20 cellular contexts compared by ENCODE assay signal in genomic region chr3:150538324-150539208, GRCh38. TPM values are rescaled to one million over a fixed set of nuclear protein-coding genes. Genes with fewer than 3 reads are reported as not detected.
DNase-seq lines count a peak whose midpoint lies in the region; ATAC-seq, FAIRE-seq and TF ChIP-seq lines count a peak whose summit lies in the region.
"Had no signal": no experiment of that assay in that cellular context is flagged by ENCODE, and none has a peak within 500 bp of the region (broad histone marks: within the 10 kb centered on the region; RNA-seq: fewer than 3 reads in every experiment).

No MANE protein-coding gene starts in this region.

- H3K4me1 ChIP-seq in A549 (no peaks in the 10 kb centered on the region; the same call in 2 of the 3 replicates), mucosa of descending colon (ENCODE audit: low read depth) (no peaks in the 10 kb centered on the region)
- H3K4me1 ChIP-seq in effector memory CD4-positive, alpha-beta T cell (ENCODE audit: control insufficient read depth, insufficient read depth, low read length, poor library complexity, severe bottlenecking), result no peaks in the 10 kb centered on the region
- H3K4me1 ChIP-seq: BE2C had no signal

- DNase-seq in A549 (ENCODE audit: low read depth in 1 of 2, low spot score in 1 of 2), result no peak
- DNase-seq in mucosa of descending colon, result no peak
- DNase-seq in effector memory CD4-positive, alpha-beta T cell, result no peak
- DNase-seq in GF-D8 (lab: John Stamatoyannopoulos, UW), result no peak
- DNase-seq: activated CD4-positive, alpha-beta T cell treated with anti-CD3 and anti-CD28 coated beads, Interleukin-2, amount 50 U/mL, for 1 hour; activated naive CD4-positive, alpha-beta T cell treated with anti-CD3 and anti-CD28 coated beads for 36 hours; BE2C; foreskin melanocyte; left cardiac atrium; NCI-H1417 treated with DMSO at 0.1 percent for 48 hours; NCI-H345; occipital lobe; SW 1271 had no signal

- peak; percentile 52 to 67 for ATAC-seq in A549
- ATAC-seq in mucosa of descending colon, result peak; percentile 71
- no peak for ATAC-seq in GM21825 (IDR thresholded peaks at IDR 0.05; ENCODE audit: unreplicated experiment)
- ATAC-seq: sciatic nerve had no signal

- H3K9me3 ChIP-seq in A549, result no peaks in the 10 kb centered on the region
- H3K9me3 ChIP-seq in mucosa of descending colon, result no peaks in the 10 kb centered on the region
- H3K9me3 ChIP-seq in effector memory CD4-positive, alpha-beta T cell (ENCODE audit: control insufficient read depth, low read length), result no peaks in the 10 kb centered on the region
- H3K9me3 ChIP-seq: BE2C had no signal

- WGBS in A549 (ENCODE audit: missing lambda C conversion rate), result 78% methylated on average over 10 of the region's 10 CpGs

- POLR2A ChIA-PET in A549 (lab: Yijun Ruan, JAX), result interaction anchor here (1.1 kb wide), 1 partner anchor 8 kb away, joined by 4 read pairs; the partner anchor contains the start of genes EIF2A and SERP1

- no peaks in the 10 kb centered on the region for H3K36me3 ChIP-seq in mucosa of descending colon (ENCODE audit: low read depth)
- peaks cover 7% of the 10 kb centered on the region for H3K36me3 ChIP-seq in effector memory CD4-positive, alpha-beta T cell (ENCODE audit: control insufficient read depth, insufficient read depth, low read length)

- H3K27ac ChIP-seq in 22Rv1, result peak overlapping the region; percentile 46
- no peak overlapping the region for H3K27ac ChIP-seq in A549
- peak overlapping the region; percentile 95 for H3K27ac ChIP-seq in VCaP
- H3K27ac ChIP-seq in effector memory CD4-positive, alpha-beta T cell (ENCODE audit: insufficient read depth, low read length, poor library complexity, severe bottlenecking), result no peak overlapping the region
- H3K27ac ChIP-seq: coronary artery, RWPE1 had no signal

- H3K4me2 ChIP-seq in A549, result no peak overlapping the region

- no peak for TF ChIP-seq POLR2A in A549 (IDR thresholded peaks at IDR 0.05; ENCODE audit: low read length)

- intact Hi-C loops in mucosa of descending colon (cut with DNase I, micrococcal nuclease), result no loop called here

- TF ChIP-seq EP300 in A549 (IDR thresholded peaks at IDR 0.05), result no peak

- FAIRE-seq in A549 (lab: Jason Lieb, UNC), result no peak
- FAIRE-seq: TTC549 had no signal

- H3K27me3 ChIP-seq in effector memory CD4-positive, alpha-beta T cell (replicated peaks; ENCODE audit: control insufficient read depth, insufficient read depth, low read length, poor library complexity, severe bottlenecking), result no peaks in the 10 kb centered on the region
- H3K27me3 ChIP-seq: BE2C had no signal

- no peak for TF ChIP-seq CTCF in 22Rv1 (IDR thresholded peaks at IDR 0.05)
- TF ChIP-seq CTCF in A549 (IDR thresholded peaks at IDR 0.05), result no peak
- TF ChIP-seq CTCF in VCaP (conservative IDR thresholded peaks at IDR 0.05), result no peak
- no peak for TF ChIP-seq CTCF in mucosa of descending colon (IDR thresholded peaks at IDR 0.05)

- TF ChIP-seq RAD21 in A549 (conservative IDR thresholded peaks at IDR 0.05 in 1 of 2, IDR thresholded peaks at IDR 0.05 in 1 of 2), result no peak

- CTCF ChIA-PET in A549 (lab: Yijun Ruan, JAX), result interaction anchor here (0.8 to 2.4 kb wide), 4 partner anchors 9 to 607 kb away, joined by 3 to 14 read pairs (median 3); no protein-coding TSS in a partner anchor

- H3K4me3 ChIP-seq in A549 (no peak overlapping the region), mucosa of descending colon (no peak overlapping the region)
- no peak overlapping the region for H3K4me3 ChIP-seq in effector memory CD4-positive, alpha-beta T cell (ENCODE audit: insufficient read depth, low read depth, low read length, poor library complexity, severe bottlenecking)
- H3K4me3 ChIP-seq: coronary artery had no signal

TF ChIP-seq in A549, 52 proteins besides CTCF, POLR2A, EP300 and RAD21:
- TF ChIP-seq MAZ (IDR thresholded peaks at IDR 0.05; ENCODE audit: borderline replicate concordance, low read depth, low read length), result no peak
- TF ChIP-seq HMGXB4 (CRISPR knock-in tag; IDR thresholded peaks at IDR 0.05; ENCODE audit: borderline replicate concordance), result no peak
- TF ChIP-seq NPAS2 (CRISPR knock-in tag; IDR thresholded peaks at IDR 0.05; ENCODE audit: borderline replicate concordance), result no peak
- TF ChIP-seq HOXB13 (CRISPR knock-in tag; IDR thresholded peaks at IDR 0.05; ENCODE audit: low read depth), result no peak
- TF ChIP-seq EHF (CRISPR knock-in tag; IDR thresholded peaks at IDR 0.05), result no peak
- TF ChIP-seq BCL3 (IDR thresholded peaks at IDR 0.05), result no peak
- no peak for TF ChIP-seq ZC3H11A (IDR thresholded peaks at IDR 0.05)
- TF ChIP-seq ELK1 (IDR thresholded peaks at IDR 0.05; ENCODE audit: low read depth, low read length), result no peak
- no peak for TF ChIP-seq POLR2AphosphoS2 (conservative IDR thresholded peaks at IDR 0.05; ENCODE audit: low read length)
- no peak for TF ChIP-seq FOXS1 (CRISPR knock-in tag; IDR thresholded peaks at IDR 0.05)

RNA-seq across cellular contexts. Expression of gene SERP1, which starts 7.7 kb away (rescaled TPM):
- polyA plus RNA-seq in A549 (2011; rRNA removed) (78.6 and 94.7 TPM in 2 replicates), A549 (2017; fragmentation: RNase III; extraction: RNeasy Plus Mini Kit Qiagen cat#74134 plus additional on column Dnase treatment) (82.9 to 85.8 TPM (median 84.3 TPM) in 3 replicates)
- polyA plus RNA-seq in A549 (2012; cell fraction: cytosol; rRNA removed), result 128 and 156 TPM in 2 replicates
- polyA plus RNA-seq in A549 (2012; cell fraction: nucleus; rRNA removed), result 92.5 and 165 TPM in 2 replicates
- 32.5 and 39.1 TPM in 2 replicates for polyA minus RNA-seq in A549 (2011; rRNA and poly(A)+ RNA removed)
- 10 to 100 TPM; 72.8 to 87.1 (median 86.6) TPM for total RNA-seq in mucosa of descending colon

RNA-seq across cellular contexts. Expression of gene EIF2A, which starts 8.0 kb away (rescaled TPM):
- polyA plus RNA-seq in A549 (2011; rRNA removed) (122 and 141 TPM in 2 replicates), A549 (2017; fragmentation: RNase III; extraction: RNeasy Plus Mini Kit Qiagen cat#74134 plus additional on column Dnase treatment) (105 to 126 TPM (median 110 TPM) in 3 replicates)
- 64.3 and 66.7 TPM in 2 replicates for polyA plus RNA-seq in A549 (2012; cell fraction: cytosol; rRNA removed)
- 26.4 and 37.4 TPM in 2 replicates for polyA plus RNA-seq in A549 (2012; cell fraction: nucleus; rRNA removed)
- 62.0 and 69.8 TPM in 2 replicates for polyA minus RNA-seq in A549 (2011; rRNA and poly(A)+ RNA removed)
- total RNA-seq in mucosa of descending colon, result 10 to 100 TPM; 67.4 to 78.9 (median 74.1) TPM

Comparison
In these comparisons a context has a peak if more than half of its experiments do, and no peak if none do; other contexts are left out.
1. H3K27ac ChIP-seq: peak in 22Rv1 (single experiment) and VCaP (single experiment); none in A549 (0 of 2) and effector memory CD4-positive, alpha-beta T cell (single experiment).